In the genomic region with DNA sequence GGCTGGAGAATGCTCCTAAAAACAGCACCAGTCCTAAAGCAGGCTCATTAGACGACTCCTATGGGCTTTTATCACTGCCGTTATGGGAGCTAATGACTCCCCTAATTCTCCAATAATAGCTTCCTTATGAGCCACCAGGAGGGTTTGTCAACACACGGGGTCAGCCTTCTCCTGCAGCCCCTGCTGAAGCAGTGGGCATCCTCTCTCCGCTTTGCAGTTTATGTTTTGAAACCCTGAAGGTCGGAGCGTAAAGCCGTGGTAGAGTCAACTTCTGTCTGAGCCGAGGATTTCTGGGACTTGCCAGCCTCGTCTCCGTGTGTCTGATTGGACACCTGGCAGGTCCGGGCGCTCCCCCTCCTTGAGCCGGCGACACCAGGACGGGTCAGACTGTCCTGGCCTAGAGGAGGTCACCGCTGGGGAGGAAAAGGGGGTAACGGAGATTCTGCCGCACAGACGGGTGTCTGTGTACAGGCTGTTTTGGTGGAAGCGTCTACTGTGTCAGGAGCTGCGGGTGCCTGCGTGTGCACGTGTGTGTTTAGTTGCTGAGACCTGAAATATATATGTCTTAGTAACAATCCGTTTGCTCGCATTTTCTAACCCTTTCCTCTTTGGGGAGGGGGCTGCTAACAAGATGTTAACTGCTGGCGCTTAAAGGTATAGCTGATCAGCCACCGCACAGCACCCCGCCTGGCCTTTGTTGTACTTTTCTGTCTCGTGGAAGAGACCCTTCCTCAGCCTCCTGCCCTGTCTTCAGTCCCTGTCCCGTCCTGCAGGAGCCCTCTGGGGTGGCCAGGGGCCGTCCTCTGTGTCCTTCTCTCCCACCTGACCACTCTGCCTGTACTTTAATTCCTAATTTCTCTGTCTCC, we compare ENCODE assay signal across 7 cellular contexts. TPM values are rescaled to one million over a fixed set of nuclear protein-coding genes. Genes with fewer than 3 reads are reported as not detected.
A peak's percentile ranks its signal among the peaks of the same experiment; 100 is the strongest.
DNase-seq lines count a peak whose midpoint lies in the region; ATAC-seq and TF ChIP-seq lines count a peak whose summit lies in the region.

No MANE protein-coding gene starts in this region.

- no peaks in the 10 kb centered on the region for H3K36me3 ChIP-seq in PC-9 (ENCODE audit: low read depth)
- H3K36me3 ChIP-seq in endodermal cell (ENCODE audit: control insufficient read depth, insufficient read depth, low read length), result no peaks in the 10 kb centered on the region

- H3K27me3 Mint-ChIP-seq in endodermal cell (ENCODE audit: insufficient read depth) (no peaks in the 10 kb centered on the region), nephron progenitor cell (ENCODE audit: low read depth, poor library complexity) (no peaks in the 10 kb centered on the region)

- H3K9me3 Mint-ChIP-seq in endodermal cell, result no peaks in the 10 kb centered on the region
- H3K9me3 Mint-ChIP-seq in nephron progenitor cell, result no peaks in the 10 kb centered on the region

- no peaks in the 10 kb centered on the region for H3K9me2 ChIP-seq in PC-9 (ENCODE audit: insufficient read depth)

- H3K4me1 Mint-ChIP-seq in endodermal cell, result peaks cover 26% of the 10 kb centered on the region
- H3K4me1 Mint-ChIP-seq in nephron progenitor cell, result peaks cover 77% of the 10 kb centered on the region

- H3K9me3 ChIP-seq in PC-9 (ENCODE audit: insufficient read depth, low read depth) (no peaks in the 10 kb centered on the region), endodermal cell (ENCODE audit: control insufficient read depth, low read length) (no peaks in the 10 kb centered on the region)

- H3K4me2 ChIP-seq in PC-9, result peak overlapping the region; percentile 82

- TF ChIP-seq CTCF in GM13976 (IDR thresholded peaks at IDR 0.05; ENCODE audit: borderline replicate concordance, control extremely low read depth, extremely low read depth, insufficient read depth, missing control alignments) (no peak), PC-9 (conservative IDR thresholded peaks at IDR 0.05) (no peak), endodermal cell (conservative IDR thresholded peaks at IDR 0.05) (no peak), nephron progenitor cell (IDR thresholded peaks at IDR 0.05) (no peak)

- H3K4me3 ChIP-seq in PC-9 (peak overlapping the region; percentile 62; the same call in 1 of the 2 replicates), endodermal cell (ENCODE audit: low read length) (peak overlapping the region; percentile 86)

- H3F3A ChIP-seq in PC-9 (ENCODE audit: insufficient read depth, low read depth), result peaks cover 11% of the 10 kb centered on the region

- peaks cover 31% of the 10 kb centered on the region for H3K4me1 ChIP-seq in PC-9 (replicated peaks; ENCODE audit: insufficient read depth)
- H3K4me1 ChIP-seq in endodermal cell (ENCODE audit: control insufficient read depth, insufficient read depth, low read length), result no peaks in the 10 kb centered on the region

- H3K4me3 Mint-ChIP-seq in endodermal cell (peak overlapping the region; percentile 90), nephron progenitor cell (peak overlapping the region; percentile 99)

- H3K9ac ChIP-seq in endodermal cell (ENCODE audit: extremely low read depth, low read length, poor library complexity, severe bottlenecking), result peak overlapping the region; percentile 68

- CTCF ChIA-PET in PC-9 (lab: Charles Lee), result interaction anchor here (0.7 kb wide), 1 partner anchor 56 kb away, joined by 8 read pairs; no protein-coding TSS in a partner anchor

- intact Hi-C loops in PC-9 (cut with micrococcal nuclease; ENCODE audit: unreplicated experiment), result loop anchor here (5.0 kb wide), 1 partner anchor 58 kb away; no protein-coding TSS in a partner anchor

- POLR2A ChIA-PET in PC-9 (lab: Charles Lee; ENCODE audit: unreplicated experiment), result interaction anchor here (0.5 kb wide), 1 partner anchor 222 kb away, joined by 3 read pairs; no protein-coding TSS in a partner anchor

- ATAC-seq in GM21381 (IDR thresholded peaks at IDR 0.05; ENCODE audit: unreplicated experiment) (no peak), GM21529 (IDR thresholded peaks at IDR 0.05; ENCODE audit: unreplicated experiment) (no peak), GM18519 (IDR thresholded peaks at IDR 0.05; ENCODE audit: low FRiP score, unreplicated experiment) (no peak)

- 3 to 11% methylated on average over 27 to 31 of the region's 31 CpGs for WGBS in endodermal cell (ENCODE audit: insufficient coverage in 1 of 2, insufficient read length in 1 of 2), 2 experiments

- no TSS peak for BruUV-seq in PC-9 (replicated peaks; lab: Mats Ljungman, UMichigan)

- in situ Hi-C loops in GM13976 (cut with MboI; ENCODE audit: low sequenced_read_pairs, unreplicated experiment), result no loop called here

- peak; percentile 30 for DNase-seq in GM13976 (ENCODE audit: low spot score)
- no peak for DNase-seq in PC-9
- peak; percentile 84 for DNase-seq in endodermal cell
- no peak for DNase-seq in nephron progenitor cell

- H3K27ac Mint-ChIP-seq in endodermal cell (peak overlapping the region; percentile 84), nephron progenitor cell (peak overlapping the region; percentile 92)

- H3K27ac ChIP-seq in PC-9 (no peak overlapping the region), endodermal cell (ENCODE audit: low read depth, low read length) (no peak overlapping the region)

- H4K20me1 ChIP-seq in PC-9 (ENCODE audit: insufficient read depth), result peaks cover 4% of the 10 kb centered on the region; the same call in 1 of the 2 replicates

- H3K36me3 Mint-ChIP-seq in endodermal cell (ENCODE audit: low read depth), result peaks cover 4% of the 10 kb centered on the region
- H3K36me3 Mint-ChIP-seq in nephron progenitor cell (ENCODE audit: low read depth), result peaks cover 12% of the 10 kb centered on the region

- no peaks in the 10 kb centered on the region for H3K27me3 ChIP-seq in PC-9 (ENCODE audit: insufficient read depth, low read depth)
- H3K27me3 ChIP-seq in endodermal cell (ENCODE audit: control insufficient read depth, insufficient read depth, low read length, poor library complexity, severe bottlenecking), result no peaks in the 10 kb centered on the region

- no peak overlapping the region for H2AFZ ChIP-seq in PC-9

- peaks cover 45% of the 10 kb centered on the region for H3K79me2 ChIP-seq in PC-9 (ENCODE audit: low read depth)

RNA-seq across cellular contexts. Expression of gene KDM4B, which starts 1.9 kb away (rescaled TPM):
- 17.6 and 19.5 TPM in 2 replicates for total RNA-seq in PC-9 (2021)
- 10 to 100 TPM; 27.8 to 38.5 TPM for total RNA-seq in endodermal cell
- polyA plus RNA-seq in endodermal cell (2013, experiment 1 of 2), result 38.5 TPM
- polyA plus RNA-seq in endodermal cell (2013, experiment 2 of 2), result 33.4 TPM

Comparison
In these comparisons a context has a peak if more than half of its experiments do, and no peak if none do; other contexts are left out.
1. DNase-seq: peak in GM13976 (single experiment) and endodermal cell (single experiment); none in PC-9 (0 of 2) and nephron progenitor cell (single experiment).